ENCODE assay signal across 19 cellular contexts in the genomic region with DNA sequence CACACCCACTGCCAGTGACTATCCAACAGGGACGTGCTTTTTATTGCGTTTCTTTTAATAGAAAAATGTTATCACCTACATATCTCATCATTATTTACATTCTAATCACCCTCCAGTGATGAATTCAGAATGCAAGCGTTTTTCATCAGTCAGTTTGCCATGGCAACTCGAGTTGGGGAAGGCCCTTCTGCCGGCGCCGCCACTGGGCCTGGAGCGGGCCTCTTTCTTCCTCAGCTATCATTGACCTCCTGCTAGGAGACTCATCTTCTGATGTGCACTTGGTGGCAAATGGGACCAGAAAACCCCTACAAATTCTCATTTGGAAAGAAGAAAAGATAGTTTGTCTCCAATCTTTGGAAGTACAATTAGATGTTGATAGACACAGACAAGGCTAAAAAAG.
"Had no signal": no experiment of that assay in that cellular context is flagged by ENCODE, and none has a peak within 500 bp of the region (broad histone marks: within the 10 kb centered on the region; RNA-seq: fewer than 3 reads in every experiment).

No MANE protein-coding gene starts in this region.

- DNase-seq: hippocampal formation; hypothalamus; immature natural killer cell; islet precursor cell; kidney; kidney glomerular epithelial cell; left cardiac atrium; left colon; left lung; left ventricle myocardium inferior; left ventricle myocardium superior; lower lobe of right lung; mammary epithelial cell; mesenchymal stem cell; mesendoderm; midbrain; mucosa of descending colon; naive B cell; naive thymus-derived CD4-positive, alpha-beta T cell had no signal

- ATAC-seq: left cardiac atrium; left colon; left lung; left ventricle myocardium superior; lower lobe of right lung; mucosa of descending colon; naive thymus-derived CD4-positive, alpha-beta T cell had no signal
